Comparison of ENCODE assay signal across 26 cellular contexts in genomic region chr1:199163277-199164069, GRCh38.
A peak's percentile ranks its signal among the peaks of the same experiment; 100 is the strongest.
DNase-seq lines count a peak whose midpoint lies in the region; ATAC-seq, FAIRE-seq and TF ChIP-seq lines count a peak whose summit lies in the region.
"Had no signal": no experiment of that assay in that cellular context is flagged by ENCODE, and none has a peak within 500 bp of the region (broad histone marks: within the 10 kb centered on the region; RNA-seq: fewer than 3 reads in every experiment).

No MANE protein-coding gene starts in this region.

- TF ChIP-seq CTCF in HepG2 (CRISPR knock-in tag; IDR thresholded peaks at IDR 0.05): no peak

- TF ChIP-seq RAD21 in HepG2 (CRISPR knock-in tag; IDR thresholded peaks at IDR 0.05): no peak

- peak overlapping the region; percentile 30 for H3K4me3 Mint-ChIP-seq in T-helper 2 cell treated with Interferon-gamma antibody and Interleukin-4, amounts not matched to agents 5 μg/mL and 100 μg/mL, for 36 hours
- H3K4me3 Mint-ChIP-seq: stimulated activated naive CD8-positive, alpha-beta T cell treated with anti-CD3 and anti-CD28 coated beads, Interleukin-15, Interleukin-2, amounts not matched to agents 100 ng/mL and 50 ng/mL, for 24 hours had no signal

- H3K4me3 ChIP-seq in BLaER1 treated with 17β-estradiol and CSF1 and Interleukin-3, amounts not matched to agents 10 nM and 100 nM: no peak overlapping the region
- no peak overlapping the region for H3K4me3 ChIP-seq in HepG2 (replicated peaks in 1 of 3; ENCODE audit: insufficient read depth in 1 of 3, low read depth in 2 of 3, low read length in 3 of 3)
- H3K4me3 ChIP-seq: skin epidermis, transverse colon had no signal

- DNase-seq in T-helper 2 cell treated with Interferon-gamma antibody and Interleukin-4, amounts not matched to agents 5 μg/mL and 100 μg/mL, for 36 hours (ENCODE audit: low spot score): no peak
- peak; percentile 35 for DNase-seq in kidney tubule cell (ENCODE audit: low spot score)
- DNase-seq in HepG2 (ENCODE audit: low spot score): no peak
- no peak for DNase-seq in OCI-M1 (lab: John Stamatoyannopoulos, UW)
- DNase-seq: activated naive CD4-positive, alpha-beta T cell; activated T-cell treated with anti-CD3 and anti-CD28 coated beads for 4 hours; CD8-positive, alpha-beta memory T cell; cerebellar nuclear complex; DMS53; GF-D8; left ventricle myocardium superior; NCI-H1092; NCI-H2029; NCI-H345; PC-3; Right ventricle myocardium superior; stimulated activated CD4-positive, alpha-beta T cell treated with anti-CD3 and anti-CD28 coated beads, Interleukin-2, amount 100 ng/mL, for 48 hours; transverse colon had no signal

- H3K27ac ChIP-seq in BLaER1 treated with 17β-estradiol and CSF1 and Interleukin-3, amounts not matched to agents 10 nM and 100 nM: no peak overlapping the region
- H3K27ac ChIP-seq in HepG2 (ENCODE audit: extremely low read length, insufficient read depth, low read length): no peak overlapping the region
- H3K27ac ChIP-seq: neutrophil, skin epidermis, transverse colon had no signal

- CTCF ChIA-PET in HepG2 (lab: Yijun Ruan, JAX; ENCODE audit: low intra/inter-chr PET ratio, low total read pairs): no interaction called here

- H3K9me3 Mint-ChIP-seq in T-helper 2 cell treated with Interferon-gamma antibody and Interleukin-4, amounts not matched to agents 5 μg/mL and 100 μg/mL, for 36 hours: peaks cover 4% of the 10 kb centered on the region
- H3K9me3 Mint-ChIP-seq: CD8-positive, alpha-beta memory T cell; stimulated activated naive CD8-positive, alpha-beta T cell treated with anti-CD3 and anti-CD28 coated beads, Interleukin-15, Interleukin-2, amounts not matched to agents 100 ng/mL and 50 ng/mL, for 24 hours had no signal

- no peaks in the 10 kb centered on the region for H3K79me2 ChIP-seq in HepG2 (ENCODE audit: insufficient read depth, low read length)

- peaks cover 5% of the 10 kb centered on the region for H3K36me3 Mint-ChIP-seq in T-helper 2 cell treated with Interferon-gamma antibody and Interleukin-4, amounts not matched to agents 5 μg/mL and 100 μg/mL, for 36 hours (ENCODE audit: low read depth)

- H3K4me1 Mint-ChIP-seq in T-helper 2 cell treated with Interferon-gamma antibody and Interleukin-4, amounts not matched to agents 5 μg/mL and 100 μg/mL, for 36 hours (ENCODE audit: low read depth): peaks cover 35% of the 10 kb centered on the region

- no peak overlapping the region for H2AFZ ChIP-seq in HepG2 (ENCODE audit: low read length)

- no peaks in the 10 kb centered on the region for H3K36me3 ChIP-seq in BLaER1 treated with 17β-estradiol and CSF1 and Interleukin-3, amounts not matched to agents 10 nM and 100 nM
- no peaks in the 10 kb centered on the region for H3K36me3 ChIP-seq in HepG2 (replicated peaks in 1 of 2; ENCODE audit: control insufficient read depth in 1 of 2, insufficient read depth in 2 of 2, low read length in 2 of 2)
- H3K36me3 ChIP-seq: neutrophil, transverse colon had no signal

- H3K9me3 ChIP-seq in BLaER1 treated with 17β-estradiol and CSF1 and Interleukin-3, amounts not matched to agents 10 nM and 100 nM (replicated peaks in 1 of 11): peaks cover 0 to 18% (median 9%) of the 10 kb centered on the region in 11 experiments; a peak in 13 of 22 replicates
- H3K9me3 ChIP-seq in HepG2 (ENCODE audit: low read length): no peaks in the 10 kb centered on the region
- H3K9me3 ChIP-seq: neutrophil, transverse colon had no signal

- FAIRE-seq in HepG2 (lab: Jason Lieb, UNC): no peak
- FAIRE-seq: astrocyte had no signal

- H3K4me2 ChIP-seq in BLaER1 treated with 17β-estradiol and CSF1 and Interleukin-3, amounts not matched to agents 10 nM and 100 nM: peak overlapping the region in 7 of 11 experiments; percentile 8 to 76 (median 68); a peak in 10 of 22 replicates
- H3K4me2 ChIP-seq in HepG2 (ENCODE audit: low read depth, low read length): no peak overlapping the region

- no peak overlapping the region for H3K9ac ChIP-seq in BLaER1 treated with 17β-estradiol and CSF1 and Interleukin-3, amounts not matched to agents 10 nM and 100 nM
- H3K9ac ChIP-seq in HepG2 (ENCODE audit: insufficient read depth, low read depth, low read length): no peak overlapping the region

- intact Hi-C loops in HepG2 (cut with micrococcal nuclease; ENCODE audit: unreplicated experiment): no loop called here

- H4K20me1 ChIP-seq in BLaER1 treated with 17β-estradiol and CSF1 and Interleukin-3, amounts not matched to agents 10 nM and 100 nM: no peaks in the 10 kb centered on the region
- no peaks in the 10 kb centered on the region for H4K20me1 ChIP-seq in HepG2 (ENCODE audit: insufficient read depth, low read length)

- TF ChIP-seq EP300 in HepG2 (IDR thresholded peaks at IDR 0.05; ENCODE audit: low read depth in 2 of 2, low read length in 2 of 2) (no peak), HepG2 (CRISPR knock-in tag; IDR thresholded peaks at IDR 0.05; ENCODE audit: borderline replicate concordance) (no peak)

- peak overlapping the region; percentile 44 for H3K27ac Mint-ChIP-seq in T-helper 2 cell treated with Interferon-gamma antibody and Interleukin-4, amounts not matched to agents 5 μg/mL and 100 μg/mL, for 36 hours
- H3K27ac Mint-ChIP-seq: stimulated activated naive CD8-positive, alpha-beta T cell treated with anti-CD3 and anti-CD28 coated beads, Interleukin-15, Interleukin-2, amounts not matched to agents 100 ng/mL and 50 ng/mL, for 24 hours had no signal

- POLR2A ChIA-PET in HepG2 (lab: Yijun Ruan, JAX): no interaction called here

- 0% methylated on average over 5 of the region's 5 CpGs for WGBS in HepG2 (ENCODE audit: low lambda C conversion rate)

- no peaks in the 10 kb centered on the region for H3K27me3 ChIP-seq in BLaER1 treated with 17β-estradiol and CSF1 and Interleukin-3, amounts not matched to agents 10 nM and 100 nM
- no peaks in the 10 kb centered on the region for H3K27me3 ChIP-seq in HepG2 (ENCODE audit: control insufficient read depth in 1 of 2, insufficient read depth in 2 of 2, low read length in 2 of 2)
- H3K27me3 ChIP-seq: neutrophil, transverse colon had no signal

- peak; percentile 39 for ATAC-seq in GM19463 (IDR thresholded peaks at IDR 0.05; ENCODE audit: unreplicated experiment)
- no peak for ATAC-seq in HG03097 (IDR thresholded peaks at IDR 0.05; ENCODE audit: low FRiP score, unreplicated experiment)
- no peak for ATAC-seq in GM19397 (IDR thresholded peaks at IDR 0.05; ENCODE audit: unreplicated experiment)
- no peak for ATAC-seq in HepG2
- ATAC-seq: left ventricle myocardium superior, PC-3 had no signal

- H3K27me3 Mint-ChIP-seq in T-helper 2 cell treated with Interferon-gamma antibody and Interleukin-4, amounts not matched to agents 5 μg/mL and 100 μg/mL, for 36 hours (ENCODE audit: low read depth): peaks cover 4% of the 10 kb centered on the region
- H3K27me3 Mint-ChIP-seq: CD8-positive, alpha-beta memory T cell; stimulated activated naive CD8-positive, alpha-beta T cell treated with anti-CD3 and anti-CD28 coated beads, Interleukin-15, Interleukin-2, amounts not matched to agents 100 ng/mL and 50 ng/mL, for 24 hours had no signal

- in situ Hi-C loops in HepG2 (cut with HindIII; ENCODE audit: extremely low pct_ligation_motif_present, low pct_unique_long_range_greater_than_20kb): no loop called here

- peaks cover 0 to 31% (median 23%) of the 10 kb centered on the region in 10 experiments; a peak in 17 of 20 replicates for H3K4me1 ChIP-seq in BLaER1 treated with 17β-estradiol and CSF1 and Interleukin-3, amounts not matched to agents 10 nM and 100 nM
- no peaks in the 10 kb centered on the region for H3K4me1 ChIP-seq in HepG2 (ENCODE audit: insufficient read depth, low read length)
- H3K4me1 ChIP-seq: transverse colon had no signal

- no TSS peak for BruUV-seq in HepG2 (replicated peaks; lab: Mats Ljungman, UMichigan)

- no peak for TF ChIP-seq POLR2A in HepG2 (IDR thresholded peaks at IDR 0.05; ENCODE audit: insufficient read depth in 1 of 2, low read depth in 2 of 2, low read length in 2 of 2)

TF ChIP-seq in HepG2, 621 proteins besides CTCF, POLR2A, EP300 and RAD21 (continues in another document):
- TF ChIP-seq ZNF776 (CRISPR knock-in tag; IDR thresholded peaks at IDR 0.05): no peak
- no peak for TF ChIP-seq MATR3 (CRISPR knock-in tag; IDR thresholded peaks at IDR 0.05)
- TF ChIP-seq TFDP2 (CRISPR knock-in tag; IDR thresholded peaks at IDR 0.05): no peak
- no peak for TF ChIP-seq CENPT (CRISPR knock-in tag; IDR thresholded peaks at IDR 0.05; ENCODE audit: low read depth)
- TF ChIP-seq, protein P1, sequence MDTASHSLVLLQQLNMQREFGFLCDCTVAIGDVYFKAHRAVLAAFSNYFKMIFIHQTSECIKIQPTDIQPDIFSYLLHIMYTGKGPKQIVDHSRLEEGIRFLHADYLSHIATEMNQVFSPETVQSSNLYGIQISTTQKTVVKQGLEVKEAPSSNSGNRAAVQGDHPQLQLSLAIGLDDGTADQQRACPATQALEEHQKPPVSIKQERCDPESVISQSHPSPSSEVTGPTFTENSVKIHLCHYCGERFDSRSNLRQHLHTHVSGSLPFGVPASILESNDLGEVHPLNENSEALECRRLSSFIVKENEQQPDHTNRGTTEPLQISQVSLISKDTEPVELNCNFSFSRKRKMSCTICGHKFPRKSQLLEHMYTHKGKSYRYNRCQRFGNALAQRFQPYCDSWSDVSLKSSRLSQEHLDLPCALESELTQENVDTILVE (CRISPR knock-in tag; IDR thresholded peaks at IDR 0.05): no peak
- TF ChIP-seq, protein P2, sequence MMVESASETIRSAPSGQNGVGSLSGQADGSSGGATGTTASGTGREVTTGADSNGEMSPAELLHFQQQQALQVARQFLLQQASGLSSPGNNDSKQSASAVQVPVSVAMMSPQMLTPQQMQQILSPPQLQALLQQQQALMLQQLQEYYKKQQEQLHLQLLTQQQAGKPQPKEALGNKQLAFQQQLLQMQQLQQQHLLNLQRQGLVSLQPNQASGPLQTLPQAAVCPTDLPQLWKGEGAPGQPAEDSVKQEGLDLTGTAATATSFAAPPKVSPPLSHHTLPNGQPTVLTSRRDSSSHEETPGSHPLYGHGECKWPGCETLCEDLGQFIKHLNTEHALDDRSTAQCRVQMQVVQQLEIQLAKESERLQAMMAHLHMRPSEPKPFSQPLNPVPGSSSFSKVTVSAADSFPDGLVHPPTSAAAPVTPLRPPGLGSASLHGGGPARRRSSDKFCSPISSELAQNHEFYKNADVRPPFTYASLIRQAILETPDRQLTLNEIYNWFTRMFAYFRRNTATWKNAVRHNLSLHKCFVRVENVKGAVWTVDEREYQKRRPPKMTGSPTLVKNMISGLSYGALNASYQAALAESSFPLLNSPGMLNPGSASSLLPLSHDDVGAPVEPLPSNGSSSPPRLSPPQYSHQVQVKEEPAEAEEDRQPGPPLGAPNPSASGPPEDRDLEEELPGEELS (CRISPR knock-in tag; IDR thresholded peaks at IDR 0.05): no peak
